26 cellular contexts compared by ENCODE assay signal in the genomic region with DNA sequence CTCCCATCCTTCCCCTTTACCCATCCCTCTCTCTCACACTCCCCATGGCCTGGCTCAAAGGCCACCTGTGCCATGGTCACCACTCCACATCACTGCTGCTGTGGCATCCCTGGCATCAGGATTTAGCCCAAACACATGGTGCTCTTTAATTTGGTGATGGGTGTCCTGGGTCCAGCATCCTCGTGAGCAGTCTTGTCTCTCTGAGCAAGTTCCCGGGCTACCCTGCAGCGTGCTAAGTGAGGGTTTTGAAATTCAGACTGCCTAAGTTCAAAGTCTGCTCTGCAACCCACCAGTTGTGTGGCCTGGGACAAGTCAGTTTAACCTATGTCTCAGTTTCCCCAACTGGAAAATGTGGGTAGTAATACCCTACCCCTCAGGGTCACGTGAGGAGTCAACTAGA.
"Had no signal": no experiment of that assay in that cellular context is flagged by ENCODE, and none has a peak within 500 bp of the region (broad histone marks: within the 10 kb centered on the region; RNA-seq: fewer than 3 reads in every experiment).

No MANE protein-coding gene starts in this region.

- H3K4me3 Mint-ChIP-seq: mesothelial cell of epicardium; naive B cell; natural killer cell; nephron progenitor cell; stimulated activated memory B cell treated with anti-CD40 and anti-IgM and Interleukin-4, amounts not matched to agents 10 μg/mL and 1 μg/mL and 100 μg/mL, for 72 hours; type B pancreatic cell had no signal

- H3K27ac ChIP-seq: lower lobe of right lung, right atrium auricular region, right lobe of liver, tibial nerve, uterus had no signal

- DNase-seq: hippocampal formation; kidney glomerular epithelial cell; left cardiac atrium; left ventricle myocardium superior; lower lobe of right lung; mammary epithelial cell; mesenchymal stem cell; naive B cell; natural killer cell; nephron progenitor cell; stimulated activated CD4-positive, alpha-beta T cell treated with anti-CD3 and anti-CD28 coated beads, Interleukin-1b, Interleukin-23, amount 100 ng/mL, for 48 hours; stimulated activated CD4-positive, alpha-beta T cell treated with anti-CD3 and anti-CD28 coated beads, Interleukin-2, amount 100 ng/mL, for 48 hours; stimulated activated CD4-positive, alpha-beta T cell treated with anti-CD3 and anti-CD28 coated beads, Interleukin-4, amount 100 ng/mL, for 4 hours; stimulated activated CD8-positive, alpha-beta memory T cell treated with anti-CD3 and anti-CD28 coated beads, Interleukin-4, amount 100 ng/mL, for 48 hours; stimulated activated naive CD4-positive, alpha-beta T cell treated with Interleukin-2 at 50 U/mL for 16 hours; substantia nigra; uterus had no signal

- ATAC-seq: left cardiac atrium; left ventricle myocardium superior; lower lobe of right lung; natural killer cell; stimulated activated memory B cell treated with anti-CD40 and anti-IgM and Interleukin-4, amounts not matched to agents 10 μg/mL and 1 μg/mL and 100 μg/mL, for 72 hours had no signal

- H3K36me3 Mint-ChIP-seq: natural killer cell had no signal

- H3K27ac Mint-ChIP-seq: mesothelial cell of epicardium; natural killer cell; nephron progenitor cell; progenitor cell of endocrine pancreas; stimulated activated memory B cell treated with anti-CD40 and anti-IgM and Interleukin-4, amounts not matched to agents 10 μg/mL and 1 μg/mL and 100 μg/mL, for 72 hours; type B pancreatic cell had no signal

- H3K4me1 Mint-ChIP-seq: mesothelial cell of epicardium, natural killer cell had no signal

- H3K9me3 Mint-ChIP-seq: nephron progenitor cell; stimulated activated memory B cell treated with anti-CD40 and anti-IgM and Interleukin-4, amounts not matched to agents 10 μg/mL and 1 μg/mL and 100 μg/mL, for 72 hours; type B pancreatic cell had no signal

- H3K4me3 ChIP-seq: lower lobe of right lung, ovary, right atrium auricular region, right lobe of liver, smooth muscle cell, tibial nerve, uterus had no signal

- H3K9me3 ChIP-seq: lower lobe of right lung, right lobe of liver, uterus had no signal

- H3K27me3 Mint-ChIP-seq: naive B cell; progenitor cell of endocrine pancreas; stimulated activated memory B cell treated with anti-CD40 and anti-IgM and Interleukin-4, amounts not matched to agents 10 μg/mL and 1 μg/mL and 100 μg/mL, for 72 hours; type B pancreatic cell had no signal
